ENCODE assay signal across 18 cellular contexts in the genomic region with DNA sequence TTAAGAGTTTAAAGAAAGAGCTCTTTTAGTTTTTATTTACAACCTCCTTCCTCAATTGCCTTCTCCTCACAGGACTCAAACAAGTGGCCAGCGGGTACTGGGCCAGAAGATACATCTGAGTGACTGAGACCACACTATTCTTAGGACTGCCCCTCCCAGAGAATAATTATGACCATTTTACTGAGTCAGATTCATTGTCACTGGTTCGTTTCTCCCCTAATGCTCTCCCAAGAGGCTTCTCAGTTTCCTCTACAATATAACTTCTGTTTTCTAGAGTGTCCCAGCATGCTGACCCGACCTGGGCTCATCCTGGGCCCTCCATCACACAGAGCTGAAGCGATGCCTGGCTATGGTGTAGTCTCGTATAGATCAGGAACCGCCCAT.
"Had no signal": no experiment of that assay in that cellular context is flagged by ENCODE, and none has a peak within 500 bp of the region (broad histone marks: within the 10 kb centered on the region; RNA-seq: fewer than 3 reads in every experiment).

No MANE protein-coding gene starts in this region.

- H3K4me3 ChIP-seq: adrenal gland, lower lobe of right lung, prostate gland, right atrium auricular region, stomach, vagina had no signal

- H3K27ac ChIP-seq: adrenal gland, foreskin keratinocyte, lower lobe of right lung, prostate gland, right atrium auricular region, stomach, vagina had no signal

- H3K27ac Mint-ChIP-seq: activated CD4-positive, alpha-beta T cell treated with anti-CD3 and anti-CD28 coated beads, Interleukin-2, amount 10 ng/mL, durations not matched to agents 7 days and 5 days; activated naive CD4-positive, alpha-beta T cell treated with anti-CD3 and anti-CD28 coated beads, Interleukin-2, amount 50 U/mL, for 24 hours; mesothelial cell of epicardium had no signal

- H3K4me1 ChIP-seq: adrenal gland, foreskin keratinocyte, lower lobe of right lung, prostate gland, right atrium auricular region, stomach, vagina had no signal

- ATAC-seq: activated CD4-positive, CD25-positive, alpha-beta regulatory T cell treated with anti-CD3 and anti-CD28 coated beads, Interleukin-2, amount 50 U/mL, for 24 hours; lower lobe of right lung had no signal

- H3K27me3 Mint-ChIP-seq: activated CD4-positive, alpha-beta T cell treated with anti-CD3 and anti-CD28 coated beads, Interleukin-2, amount 10 ng/mL, durations not matched to agents 7 days and 5 days had no signal

- DNase-seq: activated CD4-positive, alpha-beta T cell treated with anti-CD3 and anti-CD28 coated beads, Interleukin-2, amount 10 ng/mL, durations not matched to agents 7 days and 5 days; activated CD8-positive, alpha-beta memory T cell treated with anti-CD3 and anti-CD28 coated beads for 24 hours; activated CD8-positive, alpha-beta memory T cell treated with anti-CD3 and anti-CD28 coated beads, Interleukin-2, amount 50 U/mL, for 48 hours; activated effector memory CD4-positive, alpha-beta T cell treated with anti-CD3 and anti-CD28 coated beads, Interleukin-2, amount 50 U/mL, for 16 hours; effector CD8-positive, alpha-beta T cell; foreskin keratinocyte; hypothalamus; T-helper 9 cell; trophoblast cell had no signal

- H3K9me3 Mint-ChIP-seq: activated naive CD4-positive, alpha-beta T cell treated with anti-CD3 and anti-CD28 coated beads, Interleukin-2, amount 50 U/mL, for 24 hours; mesothelial cell of epicardium had no signal

- H3K27me3 ChIP-seq: adrenal gland, foreskin keratinocyte, right atrium auricular region, vagina had no signal

- H3K36me3 ChIP-seq: adrenal gland, lower lobe of right lung, prostate gland, right atrium auricular region, stomach, vagina had no signal

- H3K4me3 Mint-ChIP-seq: activated CD4-positive, alpha-beta T cell treated with anti-CD3 and anti-CD28 coated beads, Interleukin-2, amount 10 ng/mL, durations not matched to agents 7 days and 5 days; activated naive CD4-positive, alpha-beta T cell treated with anti-CD3 and anti-CD28 coated beads, Interleukin-2, amount 50 U/mL, for 24 hours; mesothelial cell of epicardium had no signal

- H3K36me3 Mint-ChIP-seq: activated naive CD4-positive, alpha-beta T cell treated with anti-CD3 and anti-CD28 coated beads, Interleukin-2, amount 50 U/mL, for 24 hours; mesothelial cell of epicardium had no signal

- H3K4me1 Mint-ChIP-seq: activated naive CD4-positive, alpha-beta T cell treated with anti-CD3 and anti-CD28 coated beads, Interleukin-2, amount 50 U/mL, for 24 hours; mesothelial cell of epicardium had no signal

- H3K9me3 ChIP-seq: adrenal gland, lower lobe of right lung, prostate gland, right atrium auricular region, stomach, vagina had no signal
